In genomic region chr1:1505366-1505798, GRCh38 we compare ENCODE assay signal across 1 cellular context.
TF ChIP-seq lines count a peak whose summit lies in the region.
"Not testable (repeated sequence)": the region's sequence is repeated elsewhere in the genome, so short reads cannot be mapped to it uniquely, and the experiment has no call there.

No MANE protein-coding gene starts in this region.

TF ChIP-seq in K562, 482 proteins besides CTCF, POLR2A, EP300 and RAD21 (continued from another document):
- TF ChIP-seq MGA (IDR thresholded peaks at IDR 0.05) (0 out of 2 replicates have a peak, but pooled peaks have one; percentile 26), NR2C2 (tag; IDR thresholded peaks at IDR 0.05) (peak; percentile 77), NRF1 (conservative IDR thresholded peaks at IDR 0.05 in 1 of 2, IDR thresholded peaks at IDR 0.05 in 1 of 2) (0 out of 4 replicates have a peak, but pooled peaks of 1 of the 2 experiments have one; percentile 6), ZBTB40 (IDR thresholded peaks at IDR 0.05) (peak; percentile 79), L3MBTL2 (IDR thresholded peaks at IDR 0.05) (0 out of 2 replicates have a peak, but pooled peaks have one; percentile 42), ZBTB43 (CRISPR knock-in tag; IDR thresholded peaks at IDR 0.05) (0 out of 2 replicates have a peak, but pooled peaks have one; percentile 8), SMARCA4 (IDR thresholded peaks at IDR 0.05) (0 out of 2 replicates have a peak, but pooled peaks have one; percentile 4), DEAF1 (CRISPR knock-in tag; IDR thresholded peaks at IDR 0.05) (0 out of 2 replicates have a peak, but pooled peaks have one; percentile 34), USF1 (CRISPR knock-in tag; IDR thresholded peaks at IDR 0.05) (peak; percentile 59; the same call in 1 of the 2 replicates), KDM1A (IDR thresholded peaks at IDR 0.05) (0 out of 4 replicates have a peak, but pooled peaks of 1 of the 2 experiments have one; percentile 1), PHF20 (IDR thresholded peaks at IDR 0.05; ENCODE audit: partially characterized antibody) (peak; percentile 45)
- TF ChIP-seq NR2C2, ZBTB40 (CRISPR knock-in tag; IDR thresholded peaks at IDR 0.05): not testable (repeated sequence)
TF ChIP-seq in K562: peak in this region for 35; not testable (repeated sequence) for 447.
